17 cellular contexts compared by ENCODE assay signal in the genomic region with DNA sequence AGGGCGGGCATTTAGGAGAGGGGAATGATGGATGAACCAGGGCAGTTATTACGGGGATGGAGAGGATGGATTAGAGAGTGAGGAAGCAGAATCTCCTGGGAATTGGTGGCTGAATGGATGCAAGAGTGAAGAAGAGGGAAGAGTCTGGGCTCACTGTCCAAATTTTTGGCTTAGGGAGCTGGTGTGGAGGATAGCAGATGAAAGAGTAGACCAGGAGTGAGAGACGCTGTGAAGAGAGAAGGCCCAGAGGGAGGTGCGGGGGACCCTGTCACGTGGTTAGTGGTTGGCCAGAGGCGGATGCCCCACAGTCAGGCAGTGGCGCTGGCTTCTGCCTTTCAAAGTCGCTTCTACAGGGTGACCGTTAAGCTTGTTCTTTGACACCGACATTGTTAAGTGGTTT.
DNase-seq lines count a peak whose midpoint lies in the region; ATAC-seq and TF ChIP-seq lines count a peak whose summit lies in the region.
"Had no signal": no experiment of that assay in that cellular context is flagged by ENCODE, and none has a peak within 500 bp of the region (broad histone marks: within the 10 kb centered on the region; RNA-seq: fewer than 3 reads in every experiment).

No MANE protein-coding gene starts in this region.

- peaks cover 46% of the 10 kb centered on the region for H3K4me1 Mint-ChIP-seq in WTC11
- peaks cover 18% of the 10 kb centered on the region for H3K4me1 Mint-ChIP-seq in osteocyte (ENCODE audit: unreplicated experiment)

- TF ChIP-seq CTCF in NB4 (IDR thresholded peaks at IDR 0.05; ENCODE audit: low read depth, low read length) (no peak), WTC11 (IDR thresholded peaks at IDR 0.05) (no peak), osteocyte (IDR thresholded peaks at IDR 0.05) (no peak), foreskin fibroblast (IDR thresholded peaks at IDR 0.05; ENCODE audit: low read depth, low read length) (no peak)

- H3K4me3 ChIP-seq in NB4 (ENCODE audit: low read depth, low read length) (peak overlapping the region; percentile 16), foreskin fibroblast (ENCODE audit: low read depth in 1 of 2, low read length in 2 of 2) (no peak overlapping the region)
- H3K4me3 ChIP-seq: suprapubic skin had no signal

- POLR2A ChIA-PET in WTC11 (lab: Charles Lee): no interaction called here

- DNase-seq in NCI-H82 (lab: John Stamatoyannopoulos, UW) (peak; percentile 33), NCI-H82 treated with DMSO at 0.1 percent for 48 hours (lab: John Stamatoyannopoulos, UW; ENCODE audit: unreplicated experiment) (no peak), NB4 (ENCODE audit: low read depth) (peak; percentile 86), WTC11 (ENCODE audit: low spot score) (no peak), osteocyte (ENCODE audit: extremely low spot score, unreplicated experiment) (peak; percentile 69), foreskin fibroblast (no peak)
- DNase-seq in stimulated activated CD8-positive, alpha-beta memory T cell treated with anti-CD3 and anti-CD28 coated beads, Interleukin-4, amount 100 ng/mL, for 48 hours: no peak
- DNase-seq: activated CD4-positive, alpha-beta memory T cell treated with anti-CD3 and anti-CD28 coated beads for 36 hours; activated naive CD4-positive, alpha-beta T cell; activated T-cell treated with anti-CD3 and anti-CD28 coated beads for 4 hours; amniotic stem cell; CD4-positive, CD25-positive, alpha-beta regulatory T cell; H9; NCI-H1048 had no signal

- no peaks in the 10 kb centered on the region for H3K27me3 Mint-ChIP-seq in WTC11 (ENCODE audit: low read depth)
- no peaks in the 10 kb centered on the region for H3K27me3 Mint-ChIP-seq in osteocyte (ENCODE audit: unreplicated experiment)
- H3K27me3 Mint-ChIP-seq: activated CD4-positive, alpha-beta memory T cell treated with anti-CD3 and anti-CD28 coated beads for 36 hours; CD4-positive, CD25-positive, alpha-beta regulatory T cell had no signal

- no peak for ATAC-seq in WTC11
- no peak for ATAC-seq in HG03571 (IDR thresholded peaks at IDR 0.05; ENCODE audit: unreplicated experiment)

- H3K4me3 Mint-ChIP-seq in WTC11 (no peak overlapping the region), osteocyte (ENCODE audit: unreplicated experiment) (no peak overlapping the region)
- H3K4me3 Mint-ChIP-seq: activated CD4-positive, alpha-beta memory T cell treated with anti-CD3 and anti-CD28 coated beads for 36 hours; CD4-positive, CD25-positive, alpha-beta regulatory T cell; H9; mesothelial cell of epicardium had no signal

- H3K27ac Mint-ChIP-seq in WTC11: peak overlapping the region; percentile 5; the same call in 1 of the 2 replicates
- no peak overlapping the region for H3K27ac Mint-ChIP-seq in osteocyte (ENCODE audit: unreplicated experiment)
- H3K27ac Mint-ChIP-seq: activated CD4-positive, alpha-beta memory T cell treated with anti-CD3 and anti-CD28 coated beads for 36 hours; mesothelial cell of epicardium had no signal

- TF ChIP-seq POLR2A in NB4 (IDR thresholded peaks at IDR 0.05; ENCODE audit: extremely low read depth, insufficient read length): no peak

- CTCF ChIA-PET in WTC11 (lab: Charles Lee): interaction anchor here (3.1 kb wide), 1 partner anchor 24 kb away, joined by 13 read pairs; no protein-coding TSS in a partner anchor

- H3K36me3 Mint-ChIP-seq in WTC11: no peaks in the 10 kb centered on the region
- H3K36me3 Mint-ChIP-seq in osteocyte (ENCODE audit: unreplicated experiment): no peaks in the 10 kb centered on the region
- H3K36me3 Mint-ChIP-seq: activated CD4-positive, alpha-beta memory T cell treated with anti-CD3 and anti-CD28 coated beads for 36 hours; mesothelial cell of epicardium had no signal

- H3K9me3 Mint-ChIP-seq in WTC11 (no peaks in the 10 kb centered on the region), osteocyte (ENCODE audit: unreplicated experiment) (no peaks in the 10 kb centered on the region)
- H3K9me3 Mint-ChIP-seq: activated CD4-positive, alpha-beta memory T cell treated with anti-CD3 and anti-CD28 coated beads for 36 hours; CD4-positive, CD25-positive, alpha-beta regulatory T cell; H9; mesothelial cell of epicardium had no signal

TF ChIP-seq in WTC11, 78 proteins besides CTCF, POLR2A, EP300 and RAD21 (continues in another document):
- TF ChIP-seq MAX (CRISPR knock-in tag; IDR thresholded peaks at IDR 0.05) (no peak), GTF2I (CRISPR knock-in tag; conservative IDR thresholded peaks at IDR 0.05) (no peak), ELF4 (CRISPR knock-in tag; IDR thresholded peaks at IDR 0.05; ENCODE audit: low read depth) (no peak), AR (CRISPR knock-in tag; IDR thresholded peaks at IDR 0.05) (no peak), USF1 (CRISPR knock-in tag; IDR thresholded peaks at IDR 0.05) (no peak), NR2C2 (CRISPR knock-in tag; IDR thresholded peaks at IDR 0.05) (no peak), CBFB (CRISPR knock-in tag; IDR thresholded peaks at IDR 0.05; ENCODE audit: low read depth) (no peak), ZMAT4 (CRISPR knock-in tag; IDR thresholded peaks at IDR 0.05) (no peak), PRRX2 (CRISPR knock-in tag; IDR thresholded peaks at IDR 0.05) (no peak), JAZF1 (CRISPR knock-in tag; IDR thresholded peaks at IDR 0.05) (no peak), ZNF671 (CRISPR knock-in tag; IDR thresholded peaks at IDR 0.05) (no peak), ZNF219 (CRISPR knock-in tag; IDR thresholded peaks at IDR 0.05; ENCODE audit: borderline replicate concordance) (no peak), TEAD1 (CRISPR knock-in tag; IDR thresholded peaks at IDR 0.05) (no peak), SOX15 (CRISPR knock-in tag; IDR thresholded peaks at IDR 0.05) (no peak)
- TF ChIP-seq, protein P1, sequence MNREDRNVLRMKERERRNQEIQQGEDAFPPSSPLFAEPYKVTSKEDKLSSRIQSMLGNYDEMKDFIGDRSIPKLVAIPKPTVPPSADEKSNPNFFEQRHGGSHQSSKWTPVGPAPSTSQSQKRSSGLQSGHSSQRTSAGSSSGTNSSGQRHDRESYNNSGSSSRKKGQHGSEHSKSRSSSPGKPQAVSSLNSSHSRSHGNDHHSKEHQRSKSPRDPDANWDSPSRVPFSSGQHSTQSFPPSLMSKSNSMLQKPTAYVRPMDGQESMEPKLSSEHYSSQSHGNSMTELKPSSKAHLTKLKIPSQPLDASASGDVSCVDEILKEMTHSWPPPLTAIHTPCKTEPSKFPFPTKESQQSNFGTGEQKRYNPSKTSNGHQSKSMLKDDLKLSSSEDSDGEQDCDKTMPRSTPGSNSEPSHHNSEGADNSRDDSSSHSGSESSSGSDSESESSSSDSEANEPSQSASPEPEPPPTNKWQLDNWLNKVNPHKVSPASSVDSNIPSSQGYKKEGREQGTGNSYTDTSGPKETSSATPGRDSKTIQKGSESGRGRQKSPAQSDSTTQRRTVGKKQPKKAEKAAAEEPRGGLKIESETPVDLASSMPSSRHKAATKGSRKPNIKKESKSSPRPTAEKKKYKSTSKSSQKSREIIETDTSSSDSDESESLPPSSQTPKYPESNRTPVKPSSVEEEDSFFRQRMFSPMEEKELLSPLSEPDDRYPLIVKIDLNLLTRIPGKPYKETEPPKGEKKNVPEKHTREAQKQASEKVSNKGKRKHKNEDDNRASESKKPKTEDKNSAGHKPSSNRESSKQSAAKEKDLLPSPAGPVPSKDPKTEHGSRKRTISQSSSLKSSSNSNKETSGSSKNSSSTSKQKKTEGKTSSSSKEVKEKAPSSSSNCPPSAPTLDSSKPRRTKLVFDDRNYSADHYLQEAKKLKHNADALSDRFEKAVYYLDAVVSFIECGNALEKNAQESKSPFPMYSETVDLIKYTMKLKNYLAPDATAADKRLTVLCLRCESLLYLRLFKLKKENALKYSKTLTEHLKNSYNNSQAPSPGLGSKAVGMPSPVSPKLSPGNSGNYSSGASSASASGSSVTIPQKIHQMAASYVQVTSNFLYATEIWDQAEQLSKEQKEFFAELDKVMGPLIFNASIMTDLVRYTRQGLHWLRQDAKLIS (CRISPR knock-in tag; IDR thresholded peaks at IDR 0.05; ENCODE audit: borderline replicate concordance): no peak

Comparison
In these comparisons a context has a peak if more than half of its experiments do, and no peak if none do; other contexts are left out.
1. DNase-seq: peak in NCI-H82 (single experiment), NB4 (single experiment) and osteocyte (single experiment); none in NCI-H82 treated with DMSO at 0.1 percent for 48 hours (single experiment), WTC11 (single experiment), foreskin fibroblast (0 of 2) and stimulated activated CD8-positive, alpha-beta memory T cell treated with anti-CD3 and anti-CD28 coated beads, Interleukin-4, amount 100 ng/mL, for 48 hours (single experiment).